In genomic region chr5:180396931-180397330, GRCh38 we compare ENCODE assay signal across 20 cellular contexts. TPM values are rescaled to one million over a fixed set of nuclear protein-coding genes. Genes with fewer than 3 reads are reported as not detected.
"Had no signal": no experiment of that assay in that cellular context is flagged by ENCODE, and none has a peak within 500 bp of the region (broad histone marks: within the 10 kb centered on the region; RNA-seq: fewer than 3 reads in every experiment).

No MANE protein-coding gene starts in this region.

- H3K4me1 Mint-ChIP-seq: activated CD4-positive, alpha-beta memory T cell treated with anti-CD3 and anti-CD28 coated beads, Interleukin-2, amount 10 ng/mL, durations not matched to agents 7 days and 5 days; T-helper 17 cell had no signal

- H3K9me3 Mint-ChIP-seq: activated CD4-positive, alpha-beta memory T cell treated with anti-CD3 and anti-CD28 coated beads, Interleukin-2, amount 10 ng/mL, durations not matched to agents 7 days and 5 days; activated T-cell treated with anti-CD3 and anti-CD28 coated beads, Interleukin-2, amount 50 U/mL, for 24 hours; natural killer cell treated with Interleukin-12 subunit alpha and Interleukin-12 subunit beta and Interleukin-15 and Interleukin-18, amount 100 ng/mL, for 72 hours had no signal

- H3K4me1 ChIP-seq: adrenal gland, prostate gland, transverse colon had no signal

- H3K27ac Mint-ChIP-seq: activated CD4-positive, alpha-beta memory T cell treated with anti-CD3 and anti-CD28 coated beads, Interleukin-2, amount 10 ng/mL, durations not matched to agents 7 days and 5 days; activated T-cell treated with anti-CD3 and anti-CD28 coated beads, Interleukin-2, amount 50 U/mL, for 24 hours; natural killer cell treated with Interleukin-12 subunit alpha and Interleukin-12 subunit beta and Interleukin-15 and Interleukin-18, amount 100 ng/mL, for 72 hours; T-helper 17 cell had no signal

- H3K27ac ChIP-seq: adrenal gland, coronary artery, prostate gland, skin epidermis, transverse colon, WERI-Rb-1 had no signal

- H3K9me3 ChIP-seq: adrenal gland, prostate gland, transverse colon had no signal

- H3K36me3 ChIP-seq: adrenal gland, prostate gland, transverse colon, WERI-Rb-1 had no signal

- ATAC-seq: esophagus mucosa; natural killer cell treated with Interleukin-12 subunit alpha and Interleukin-12 subunit beta and Interleukin-15 and Interleukin-18, amount 100 ng/mL, for 72 hours; right cardiac atrium; T-helper 17 cell had no signal

- H3K4me3 ChIP-seq: adrenal gland, coronary artery, prostate gland, skin epidermis, transverse colon had no signal

- H3K4me3 Mint-ChIP-seq: activated CD4-positive, alpha-beta memory T cell treated with anti-CD3 and anti-CD28 coated beads, Interleukin-2, amount 10 ng/mL, durations not matched to agents 7 days and 5 days; activated T-cell treated with anti-CD3 and anti-CD28 coated beads, Interleukin-2, amount 50 U/mL, for 24 hours; natural killer cell treated with Interleukin-12 subunit alpha and Interleukin-12 subunit beta and Interleukin-15 and Interleukin-18, amount 100 ng/mL, for 72 hours; T-helper 17 cell had no signal

- H3K27me3 ChIP-seq: adrenal gland, transverse colon had no signal

- H3K36me3 Mint-ChIP-seq: natural killer cell treated with Interleukin-12 subunit alpha and Interleukin-12 subunit beta and Interleukin-15 and Interleukin-18, amount 100 ng/mL, for 72 hours had no signal

- H3K27me3 Mint-ChIP-seq: activated CD4-positive, alpha-beta memory T cell treated with anti-CD3 and anti-CD28 coated beads, Interleukin-2, amount 10 ng/mL, durations not matched to agents 7 days and 5 days had no signal

- DNase-seq: activated CD4-positive, alpha-beta memory T cell treated with anti-CD3 and anti-CD28 coated beads, Interleukin-2, amount 10 ng/mL, durations not matched to agents 7 days and 5 days; activated CD4-positive, alpha-beta T cell treated with anti-CD3 and anti-CD28 coated beads for 4 hours; activated effector memory CD4-positive, alpha-beta T cell treated with Interleukin-2 at 50 U/mL for 16 hours; activated naive CD4-positive, alpha-beta T cell treated with anti-CD3 and anti-CD28 coated beads, Interleukin-2, amount 50 U/mL, for 16 hours; activated T-cell treated with anti-CD3 and anti-CD28 coated beads, Interleukin-2, amount 50 U/mL, for 24 hours; adrenal gland; mesendoderm; occipital lobe; right cardiac atrium; stimulated activated CD4-positive, alpha-beta T cell treated with anti-CD3 and anti-CD28 coated beads, Interleukin-15, amount 100 ng/mL, for 24 hours; stimulated activated CD4-positive, alpha-beta T cell treated with anti-CD3 and anti-CD28 coated beads, Interleukin-4, amount 100 ng/mL, for 1 hour; stimulated activated naive CD4-positive, alpha-beta T cell; T-helper 17 cell; transverse colon; WERI-Rb-1 had no signal

RNA-seq across cellular contexts. Expression of gene GFPT2, which starts 43.8 kb away (rescaled TPM):
- total RNA-seq: activated CD4-positive, alpha-beta memory T cell treated with anti-CD3 and anti-CD28 coated beads, Interleukin-2, amount 10 ng/mL, durations not matched to agents 7 days and 5 days had no signal
